Comparison of ENCODE assay signal across 1 cellular context in genomic region chr11:82903843-82904586, GRCh38.
TF ChIP-seq lines count a peak whose summit lies in the region.

No MANE protein-coding gene starts in this region.

TF ChIP-seq in K562, 482 proteins besides CTCF, POLR2A, EP300 and RAD21:
- TF ChIP-seq HMBOX1 (IDR thresholded peaks at IDR 0.05) (peak; percentile 69), ID3 (CRISPR knock-in tag; IDR thresholded peaks at IDR 0.05) (no peak), ID3 (tag; IDR thresholded peaks at IDR 0.05) (no peak)
TF ChIP-seq in K562: peak in this region for 1.
